ENCODE assay signal across 18 cellular contexts in the genomic region with DNA sequence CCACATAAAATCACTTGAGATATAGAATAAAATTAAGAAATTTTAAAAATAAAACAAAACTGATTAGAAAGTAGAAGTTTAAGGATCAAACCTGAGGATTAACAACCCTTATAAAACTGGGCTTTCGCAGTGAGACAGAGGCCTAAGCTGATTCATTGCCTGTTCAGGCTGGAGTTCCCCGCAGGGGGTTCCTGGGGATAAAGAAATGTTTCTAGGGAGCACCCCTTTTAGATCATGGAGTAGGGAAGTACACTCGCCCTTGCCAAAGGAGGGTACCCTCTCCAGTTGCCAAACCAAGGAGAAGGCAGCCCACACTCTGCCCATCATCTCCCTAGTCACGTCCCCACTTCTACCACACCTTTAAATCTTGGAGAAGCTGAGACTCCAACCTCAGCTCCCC. TPM values are rescaled to one million over a fixed set of nuclear protein-coding genes. Genes with fewer than 3 reads are reported as not detected.
A peak's percentile ranks its signal among the peaks of the same experiment; 100 is the strongest.
DNase-seq lines count a peak whose midpoint lies in the region; ATAC-seq and TF ChIP-seq lines count a peak whose summit lies in the region.
"Had no signal": no experiment of that assay in that cellular context is flagged by ENCODE, and none has a peak within 500 bp of the region (broad histone marks: within the 10 kb centered on the region; RNA-seq: fewer than 3 reads in every experiment).

No MANE protein-coding gene starts in this region.

- H3K27me3 Mint-ChIP-seq in activated naive CD8-positive, alpha-beta T cell treated with anti-CD3 and anti-CD28 coated beads for 36 hours = no peaks in the 10 kb centered on the region
- H3K27me3 Mint-ChIP-seq in naive B cell = no peaks in the 10 kb centered on the region

- no peak for TF ChIP-seq CTCF in SK-N-SH (IDR thresholded peaks at IDR 0.05)
- TF ChIP-seq CTCF in HCT116 (IDR thresholded peaks at IDR 0.05 in 2 of 3, conservative IDR thresholded peaks at IDR 0.05 in 1 of 3; ENCODE audit: borderline replicate concordance in 1 of 3, insufficient read depth in 1 of 3, low read depth in 2 of 3, low read length in 2 of 3) = no peak
- no peak for TF ChIP-seq CTCF in foreskin keratinocyte (conservative IDR thresholded peaks at IDR 0.05)

- TF ChIP-seq EP300 in SK-N-SH (IDR thresholded peaks at IDR 0.05; ENCODE audit: borderline replicate concordance in 1 of 2, low read depth in 1 of 2, low read length in 1 of 2) = no peak

- ATAC-seq in SK-N-SH treated with all-trans-retinoic acid at 6 μM for 48 hours (no peak), HCT116 (no peak), naive B cell (ENCODE audit: low read depth in 2 of 2) (no peak), foreskin keratinocyte (no peak)
- ATAC-seq: GM12878 had no signal

- no peaks in the 10 kb centered on the region for H3K9me2 ChIP-seq in SK-N-SH
- H3K9me2 ChIP-seq in HCT116 (ENCODE audit: insufficient read depth) = no peaks in the 10 kb centered on the region

- no peaks in the 10 kb centered on the region for H3K27me3 ChIP-seq in SK-N-SH (ENCODE audit: insufficient read depth)
- H3K27me3 ChIP-seq in HCT116 (ENCODE audit: insufficient read depth, low read length) = no peaks in the 10 kb centered on the region
- no peaks in the 10 kb centered on the region for H3K27me3 ChIP-seq in foreskin keratinocyte

- no peaks in the 10 kb centered on the region for H3K9me3 Mint-ChIP-seq in activated naive CD8-positive, alpha-beta T cell treated with anti-CD3 and anti-CD28 coated beads for 36 hours
- no peaks in the 10 kb centered on the region for H3K9me3 Mint-ChIP-seq in naive B cell

- peaks cover 51% of the 10 kb centered on the region for H3K4me1 Mint-ChIP-seq in activated naive CD8-positive, alpha-beta T cell treated with anti-CD3 and anti-CD28 coated beads for 36 hours
- peaks cover 52 to 68% (median 68%) of the 10 kb centered on the region in 3 donors for H3K4me1 Mint-ChIP-seq in naive B cell

- RAD21 ChIA-PET in HCT116 (lab: Charles Lee; ENCODE audit: low non-redundant PET in 1 of 2, low total read pairs in 2 of 2, uncharacterized antibody in 2 of 2, unreplicated experiment in 2 of 2) = no interaction called here

- H2AFZ ChIP-seq in SK-N-SH (ENCODE audit: low read depth) = no peak overlapping the region
- H2AFZ ChIP-seq in HCT116 (ENCODE audit: low read depth, low read length, poor library complexity, severe bottlenecking) = no peak overlapping the region

- H3K27ac ChIP-seq in SK-N-SH (ENCODE audit: low read depth in 2 of 2, low read length in 1 of 2) = peak overlapping the region in 1 of 2 experiments; percentile 75; a peak in 1 of 4 replicates
- H3K27ac ChIP-seq in HCT116 (ENCODE audit: low read depth, low read length) = peak overlapping the region; percentile 15; the same call in 1 of the 2 replicates
- H3K27ac ChIP-seq in foreskin keratinocyte = no peak overlapping the region
- H3K27ac ChIP-seq: 22Rv1 had no signal

- 0 out of 2 replicates have a peak overlapping the region, but pooled peaks have one; percentile 50 for H3K4me2 ChIP-seq in SK-N-SH
- H3K4me2 ChIP-seq in HCT116 (ENCODE audit: low read length) = no peak overlapping the region

- POLR2A ChIA-PET in SK-N-SH (lab: Yijun Ruan, JAX) = no interaction called here
- POLR2A ChIA-PET in HCT116 (lab: Charles Lee) = no interaction called here

- TF ChIP-seq RAD21 in SK-N-SH (IDR thresholded peaks at IDR 0.05; ENCODE audit: low read length) (no peak), HCT116 (IDR thresholded peaks at IDR 0.05; ENCODE audit: low read depth) (no peak)

- TF ChIP-seq POLR2A in HCT116 (IDR thresholded peaks at IDR 0.05; ENCODE audit: borderline replicate concordance, extremely low read depth, insufficient read depth, insufficient read length) = no peak

- H3K9me3 ChIP-seq in SK-N-SH (no peaks in the 10 kb centered on the region), HCT116 (ENCODE audit: control insufficient read depth in 1 of 2, insufficient read depth in 1 of 2, low read depth in 1 of 2, low read length in 2 of 2) (no peaks in the 10 kb centered on the region)

- BruUV-seq in HCT116 (replicated peaks; lab: Mats Ljungman, UMichigan) = no TSS peak

- intact Hi-C loops in HCT116 (cut with micrococcal nuclease) = loop anchor here (5.0 kb wide), 2 partner anchors 155 to 1100 kb away; a partner anchor contains a TSS

- H4K20me1 ChIP-seq in SK-N-SH (ENCODE audit: insufficient read depth) (no peaks in the 10 kb centered on the region), HCT116 (ENCODE audit: insufficient read depth) (no peaks in the 10 kb centered on the region)

- DNase-seq in SK-N-SH = no peak
- DNase-seq in HCT116 (ENCODE audit: low read depth, low spot score) = no peak
- no peak for DNase-seq in activated naive CD8-positive, alpha-beta T cell treated with anti-CD3 and anti-CD28 coated beads for 36 hours
- DNase-seq in naive B cell = no peak
- DNase-seq in NCI-H1436 treated with DMSO at 0.1 percent for 48 hours (lab: John Stamatoyannopoulos, UW) = no peak
- no peak for DNase-seq in foreskin keratinocyte
- DNase-seq in NCI-H1105 (lab: John Stamatoyannopoulos, UW) = no peak
- DNase-seq: C1 segment of cervical spinal cord; COR-L47; GOT3; KG1; NCI-H1092; NCI-H1694 treated with DMSO at 0.1 percent for 48 hours; NCI-H69; NK-92 treated with Interleukin-12 subunit alpha and Interleukin-12 subunit beta, amount 100 ng/mL, for 24 hours had no signal

- WGBS in SK-N-SH (ENCODE audit: low lambda C conversion rate) = 100% methylated on average over 4 of the region's 4 CpGs

- H3K4me3 ChIP-seq in SK-N-SH (ENCODE audit: low read depth in 2 of 2, low read length in 1 of 2) (no peak overlapping the region), HCT116 (replicated peaks in 1 of 2; ENCODE audit: low read depth in 1 of 2, low read length in 2 of 2) (no peak overlapping the region)
- H3K4me3 ChIP-seq: GM12878 had no signal

- H3K4me1 ChIP-seq in SK-N-SH (ENCODE audit: control insufficient read depth in 1 of 2, insufficient read depth in 2 of 2, low read depth in 1 of 2, low read length in 1 of 2) (peaks cover 0 to 25% of the 10 kb centered on the region in 2 experiments), HCT116 (ENCODE audit: control insufficient read depth in 1 of 2, insufficient read depth in 2 of 2, low read length in 2 of 2) (peaks cover 27 to 43% of the 10 kb centered on the region in 2 experiments), foreskin keratinocyte (peaks cover 14% of the 10 kb centered on the region)

- peak overlapping the region; percentile 35 for H3K27ac Mint-ChIP-seq in activated naive CD8-positive, alpha-beta T cell treated with anti-CD3 and anti-CD28 coated beads for 36 hours
- H3K27ac Mint-ChIP-seq in naive B cell = peak overlapping the region; percentile 30 to 98 (median 60)

- H3K79me2 ChIP-seq in SK-N-SH (ENCODE audit: insufficient read depth) (peaks cover 80% of the 10 kb centered on the region), HCT116 (ENCODE audit: insufficient read depth, low read length) (no peaks in the 10 kb centered on the region)

- peaks cover 29% of the 10 kb centered on the region for H3K36me3 Mint-ChIP-seq in activated naive CD8-positive, alpha-beta T cell treated with anti-CD3 and anti-CD28 coated beads for 36 hours
- peaks cover 30 to 40% of the 10 kb centered on the region in 2 donors for H3K36me3 Mint-ChIP-seq in naive B cell

- CTCF ChIA-PET in SK-N-SH (lab: Yijun Ruan, JAX) (interaction anchor here (0.8 to 1.5 kb wide), 5 partner anchors 17 to 798 kb away, joined by 3 to 5 read pairs (median 3); a partner anchor contains a TSS), HCT116 (lab: Charles Lee) (no interaction called here)

- peaks cover 64% of the 10 kb centered on the region for H3F3A ChIP-seq in SK-N-SH (replicated peaks; ENCODE audit: insufficient read depth)

- H3K36me3 ChIP-seq in SK-N-SH (replicated peaks in 1 of 2; ENCODE audit: control insufficient read depth in 1 of 2, insufficient read depth in 2 of 2, low read length in 1 of 2) (peaks cover 0 to 40% of the 10 kb centered on the region in 2 experiments), HCT116 (ENCODE audit: control insufficient read depth in 1 of 2, insufficient read depth in 2 of 2, low read length in 2 of 2) (no peaks in the 10 kb centered on the region)

- no peak overlapping the region for H3K4me3 Mint-ChIP-seq in activated naive CD8-positive, alpha-beta T cell treated with anti-CD3 and anti-CD28 coated beads for 36 hours
- no peak overlapping the region for H3K4me3 Mint-ChIP-seq in naive B cell

- no peak overlapping the region for H3K9ac ChIP-seq in SK-N-SH
- no peak overlapping the region for H3K9ac ChIP-seq in HCT116 (ENCODE audit: low read length)

TF ChIP-seq in SK-N-SH, 30 proteins besides CTCF, POLR2A, EP300 and RAD21 (continues in another document):
- TF ChIP-seq FOXJ3 (CRISPR knock-in tag; IDR thresholded peaks at IDR 0.05) = no peak

TF ChIP-seq in SK-N-SH treated with all-trans-retinoic acid at 6 μM for 48 hours, 23 proteins besides CTCF, POLR2A, EP300 and RAD21 (continues in another document):
- TF ChIP-seq GLIS3 (CRISPR knock-in tag; IDR thresholded peaks at IDR 0.05) = no peak

TF ChIP-seq in HCT116, 20 proteins besides CTCF, POLR2A, EP300 and RAD21 (continues in another document):
- TF ChIP-seq ZFX (IDR thresholded peaks at IDR 0.05) (no peak), ZNF274 (IDR thresholded peaks at IDR 0.05; ENCODE audit: low read depth, low read length) (no peak)

RNA-seq across cellular contexts. Expression of a gene that starts 6.8 kb away (rescaled TPM):
- polyA plus RNA-seq in SK-N-SH (2012; rRNA removed) (75.6 and 141 TPM in 2 replicates), naive B cell (ENCODE audit: low read depth in 6 of 6) (100 to 1,000 TPM; 238 to 289 (median 253) TPM), foreskin keratinocyte (0.59 and 0.62 TPM in 2 replicates)
- polyA plus RNA-seq in SK-N-SH (2012; cell fraction: cytosol; rRNA removed) = 90.9 and 104 TPM in 2 replicates
- 70.1 and 139 TPM in 2 replicates for polyA plus RNA-seq in SK-N-SH (2012; cell fraction: nucleus; rRNA removed)
- total RNA-seq in HCT116 (2021; ENCODE audit: unreplicated experiment) (0.39 TPM), foreskin keratinocyte (1.1 and 1.3 TPM in 2 replicates)
- polyA plus RNA-seq in HCT116 (2012) = 0.88 and 0.92 TPM in 2 replicates
- 10 to 100 TPM; 19.7 to 25.7 TPM for total RNA-seq in activated naive CD8-positive, alpha-beta T cell treated with anti-CD3 and anti-CD28 coated beads for 36 hours

RNA-seq across cellular contexts. Expression of a gene that starts 24.1 kb away (rescaled TPM):
- polyA plus RNA-seq in SK-N-SH (2012; rRNA removed) (13.8 and 16.1 TPM in 2 replicates), naive B cell (ENCODE audit: low read depth in 6 of 6) (10 to 100 TPM; 56.1 to 81.7 (median 71.9) TPM), foreskin keratinocyte (32.5 and 47.0 TPM in 2 replicates)
- polyA plus RNA-seq in SK-N-SH (2012; cell fraction: cytosol; rRNA removed) = 19.3 and 30.3 TPM in 2 replicates
- polyA plus RNA-seq in SK-N-SH (2012; cell fraction: nucleus; rRNA removed) = 8.8 and 19.2 TPM in 2 replicates
- total RNA-seq in HCT116 (2021; ENCODE audit: unreplicated experiment) (192 TPM), foreskin keratinocyte (81.1 and 85.8 TPM in 2 replicates)
- polyA plus RNA-seq in HCT116 (2012) = 64.7 and 79.9 TPM in 2 replicates
- total RNA-seq in activated naive CD8-positive, alpha-beta T cell treated with anti-CD3 and anti-CD28 coated beads for 36 hours = 100 to 1,000 TPM; 146 to 155 TPM
